12 cellular contexts compared by ENCODE assay signal in genomic region chr19:18093439-18094161, GRCh38. TPM values are rescaled to one million over a fixed set of nuclear protein-coding genes. Genes with fewer than 3 reads are reported as not detected.
DNase-seq lines count a peak whose midpoint lies in the region; ATAC-seq and TF ChIP-seq lines count a peak whose summit lies in the region.
"Had no signal": no experiment of that assay in that cellular context is flagged by ENCODE, and none has a peak within 500 bp of the region (broad histone marks: within the 10 kb centered on the region; RNA-seq: fewer than 3 reads in every experiment).

No MANE protein-coding gene starts in this region.

- H3K4me2 ChIP-seq in GM23338, result no peak overlapping the region

- H3K9ac ChIP-seq in NT2/D1 (ENCODE audit: insufficient read length, low read depth), result no peak overlapping the region

- H3K4me3 ChIP-seq in A673 (ENCODE audit: low read depth, low read length, poor library complexity, severe bottlenecking), result no peak overlapping the region
- H3K4me3 ChIP-seq in GM23338, result no peak overlapping the region
- no peak overlapping the region for H3K4me3 ChIP-seq in NT2/D1 (ENCODE audit: insufficient read length, low read depth)
- H3K4me3 ChIP-seq: colonic mucosa had no signal

- no peaks in the 10 kb centered on the region for H3K9me2 ChIP-seq in GM23338 (ENCODE audit: insufficient read depth)

- H3F3A ChIP-seq in GM23338 (replicated peaks; ENCODE audit: low read depth), result peaks cover 3% of the 10 kb centered on the region; the same call in 1 of the 2 replicates

- H3K4me1 ChIP-seq in A673 (ENCODE audit: insufficient read depth, low read length, poor library complexity, severe bottlenecking) (peaks cover 8% of the 10 kb centered on the region), GM23338 (ENCODE audit: insufficient read depth) (peaks cover 9% of the 10 kb centered on the region; the same call in 1 of the 2 replicates), NT2/D1 (ENCODE audit: insufficient read depth, insufficient read length) (peaks cover 7% of the 10 kb centered on the region)

- POLR2A ChIA-PET in A673 (lab: Charles Lee; ENCODE audit: low non-redundant PET), result no interaction called here

- H3K27ac ChIP-seq in A673 (ENCODE audit: low read depth, low read length, poor library complexity, severe bottlenecking), result no peak overlapping the region
- no peak overlapping the region for H3K27ac ChIP-seq in GM23338 (ENCODE audit: low read depth)
- H3K27ac ChIP-seq: colonic mucosa had no signal

- no peak overlapping the region for H3K27ac Mint-ChIP-seq in GM23338

- ATAC-seq in GM23338 (peak; percentile 30; the same call in 2 of the 3 replicates), HG03025 (IDR thresholded peaks at IDR 0.05; ENCODE audit: low FRiP score, unreplicated experiment) (no peak), HG03439 (IDR thresholded peaks at IDR 0.05; ENCODE audit: unreplicated experiment) (no peak)
- ATAC-seq: Panc1 had no signal

- H3K27me3 ChIP-seq in A673 (replicated peaks; ENCODE audit: insufficient read depth, low read depth, low read length, poor library complexity), result no peaks in the 10 kb centered on the region
- peaks cover 8% of the 10 kb centered on the region; the same call in 1 of the 2 replicates for H3K27me3 ChIP-seq in GM23338 (ENCODE audit: insufficient read depth)
- peaks cover 8% of the 10 kb centered on the region for H3K27me3 ChIP-seq in NT2/D1 (ENCODE audit: insufficient read depth, insufficient read length)

- H3K9me3 Mint-ChIP-seq in GM23338, result no peaks in the 10 kb centered on the region; the same call in 2 of the 3 replicates

- H3K9me3 ChIP-seq in A673 (ENCODE audit: low read depth, low read length, poor library complexity, severe bottlenecking) (no peaks in the 10 kb centered on the region), NT2/D1 (ENCODE audit: insufficient read depth, low read length) (no peaks in the 10 kb centered on the region)
- H3K9me3 ChIP-seq: colonic mucosa had no signal

- CTCF ChIA-PET in A673 (lab: Charles Lee), result no interaction called here

- H3K36me3 Mint-ChIP-seq in GM23338 (ENCODE audit: low read depth), result no peaks in the 10 kb centered on the region

- peak; percentile 54 for DNase-seq in A673 (ENCODE audit: low spot score)
- DNase-seq in GM23338 (ENCODE audit: low spot score), result peak; percentile 68
- peak; percentile 38 for DNase-seq in NT2/D1 (ENCODE audit: low read depth, low spot score)
- DNase-seq in dermis blood vessel endothelial cell, result peak; percentile 40
- DNase-seq in stimulated activated CD4-positive, alpha-beta T cell treated with anti-CD3 and anti-CD28 coated beads, Interleukin-4, amount 100 ng/mL, for 24 hours, result no peak
- DNase-seq in KG1 (lab: John Stamatoyannopoulos, UW), result no peak
- DNase-seq: Calu3, colonic mucosa had no signal

- BruUV-seq in A673 (replicated peaks; lab: Mats Ljungman, UMichigan), result no TSS peak

- H2AFZ ChIP-seq in GM23338, result no peak overlapping the region

- H3K4me1 Mint-ChIP-seq in GM23338, result peaks cover 4% of the 10 kb centered on the region; the same call in 2 of the 3 replicates

- H3K36me3 ChIP-seq in A673 (ENCODE audit: insufficient read depth, low read length, poor library complexity, severe bottlenecking), result no peaks in the 10 kb centered on the region
- H3K36me3 ChIP-seq in GM23338 (ENCODE audit: insufficient read depth), result no peaks in the 10 kb centered on the region
- no peaks in the 10 kb centered on the region for H3K36me3 ChIP-seq in NT2/D1 (ENCODE audit: insufficient read depth, insufficient read length, low read length)
- H3K36me3 ChIP-seq: colonic mucosa had no signal

- TF ChIP-seq CTCF in A673 (conservative IDR thresholded peaks at IDR 0.05; ENCODE audit: low read depth, low read length), result no peak
- TF ChIP-seq CTCF in GM23338 (conservative IDR thresholded peaks at IDR 0.05; ENCODE audit: low read depth in 2 of 2), result no peak

- intact Hi-C loops in A673 (cut with micrococcal nuclease; ENCODE audit: unreplicated experiment), result no loop called here

- no peak overlapping the region for H3K4me3 Mint-ChIP-seq in GM23338

- H4K20me1 ChIP-seq in GM23338 (replicated peaks; ENCODE audit: insufficient read depth), result no peaks in the 10 kb centered on the region

- H3K27me3 Mint-ChIP-seq in GM23338 (ENCODE audit: insufficient read depth, low read depth, poor library complexity), result peaks cover 18% of the 10 kb centered on the region

- H3K79me2 ChIP-seq in GM23338 (replicated peaks; ENCODE audit: insufficient read depth), result no peaks in the 10 kb centered on the region

TF ChIP-seq in GM23338, 12 proteins besides CTCF, POLR2A, EP300 and RAD21:
- TF ChIP-seq EZH2 (IDR thresholded peaks at IDR 0.05; ENCODE audit: low read depth, unreplicated experiment), result no peak
- no peak for TF ChIP-seq ETS1 (IDR thresholded peaks at IDR 0.05)
- TF ChIP-seq ZNF114 (CRISPR knock-in tag; IDR thresholded peaks at IDR 0.05), result no peak
- no peak for TF ChIP-seq JUNB (IDR thresholded peaks at IDR 0.05; ENCODE audit: unreplicated experiment)
- no peak for TF ChIP-seq NANOG (IDR thresholded peaks at IDR 0.05; ENCODE audit: borderline replicate concordance)
- TF ChIP-seq ZNF331 (CRISPR knock-in tag; IDR thresholded peaks at IDR 0.05; ENCODE audit: low read depth), result no peak

RNA-seq across cellular contexts. Expression of gene MAST3, which starts 4.0 kb away (rescaled TPM):
- total RNA-seq in A673 (2021), result 5.1 and 7.9 TPM in 2 replicates
- total RNA-seq in GM23338 (2014; rRNA removed; shearing (Covaris generic)), result 8.8 and 9.9 TPM in 2 replicates
- polyA plus RNA-seq in GM23338 (2016; fragmentation: Nextera tagmentation; extraction: Ambion mirVana), result 5.6 and 6.3 TPM in 2 replicates
- total RNA-seq in dermis blood vessel endothelial cell, result 2.2 and 3.7 TPM in 2 replicates

RNA-seq across cellular contexts. Expression of gene IL12RB1, which starts 6.9 kb away (rescaled TPM):
- total RNA-seq in A673 (2021) (not detected in 2 replicates), dermis blood vessel endothelial cell (0.34 and 0.74 TPM in 2 replicates)
- total RNA-seq in GM23338 (2014; rRNA removed; shearing (Covaris generic)), result not detected in 2 replicates
- polyA plus RNA-seq in GM23338 (2016; fragmentation: Nextera tagmentation; extraction: Ambion mirVana), result not detected in 2 replicates
- total RNA-seq: Calu3, pulmonary artery endothelial cell had no signal

RNA-seq across cellular contexts. Expression of gene PIK3R2, which starts 59.4 kb away (rescaled TPM):
- total RNA-seq in A673 (2021) (38.1 and 41.9 TPM in 2 replicates), dermis blood vessel endothelial cell (4.8 and 9.7 TPM in 2 replicates)
- total RNA-seq in GM23338 (2014; rRNA removed; shearing (Covaris generic)), result 37.1 and 66.6 TPM in 2 replicates
- 8.5 and 9.8 TPM in 2 replicates for polyA plus RNA-seq in GM23338 (2016; fragmentation: Nextera tagmentation; extraction: Ambion mirVana)

Comparison
In these comparisons a context has a peak if more than half of its experiments do, and no peak if none do; other contexts are left out.
1. DNase-seq: peak in A673 (single experiment), GM23338 (single experiment), NT2/D1 (single experiment) and dermis blood vessel endothelial cell (single experiment); none in stimulated activated CD4-positive, alpha-beta T cell treated with anti-CD3 and anti-CD28 coated beads, Interleukin-4, amount 100 ng/mL, for 24 hours (single experiment) and KG1 (single experiment).